15 cellular contexts compared by ENCODE assay signal in the genomic region with DNA sequence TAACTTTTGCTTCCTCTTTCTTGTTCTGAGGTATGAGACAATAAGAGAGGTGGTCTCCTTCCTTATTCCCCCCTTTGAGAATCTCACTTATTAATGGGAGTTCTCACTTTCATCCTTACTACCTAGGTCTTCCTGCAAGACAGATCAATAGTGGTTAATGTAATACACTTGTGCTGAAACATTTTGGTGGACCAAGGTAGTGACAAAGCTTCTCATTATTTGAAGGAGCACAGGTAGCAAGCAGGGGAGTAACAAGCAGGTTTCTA.
"Had no signal": no experiment of that assay in that cellular context is flagged by ENCODE, and none has a peak within 500 bp of the region (broad histone marks: within the 10 kb centered on the region; RNA-seq: fewer than 3 reads in every experiment).

No MANE protein-coding gene starts in this region.

- H3K27me3 Mint-ChIP-seq: activated B cell treated with CpG ODN at 0.5 μM for 24 hours; activated CD4-positive, alpha-beta T cell treated with anti-CD3 and anti-CD28 coated beads, Interleukin-2, amount 10 ng/mL, durations not matched to agents 7 days and 5 days; activated naive CD4-positive, alpha-beta T cell treated with anti-CD3 and anti-CD28 coated beads, Interleukin-2, amount 50 U/mL, for 24 hours; activated T-helper 17 cell treated with anti-CD3 and anti-CD28 coated beads, Interleukin-2, amount 50 U/mL, for 72 hours; naive thymus-derived CD4-positive, alpha-beta T cell had no signal

- H3K4me1 ChIP-seq: esophagus muscularis mucosa, parathyroid adenoma, stomach, vagina had no signal

- H3K4me1 Mint-ChIP-seq: activated CD4-positive, alpha-beta T cell treated with anti-CD3 and anti-CD28 coated beads, Interleukin-2, amount 10 ng/mL, durations not matched to agents 7 days and 5 days; activated T-helper 17 cell treated with anti-CD3 and anti-CD28 coated beads, Interleukin-2, amount 50 U/mL, for 72 hours had no signal

- H3K4me3 Mint-ChIP-seq: activated B cell treated with CpG ODN at 0.5 μM for 24 hours; activated CD4-positive, alpha-beta T cell treated with anti-CD3 and anti-CD28 coated beads, Interleukin-2, amount 10 ng/mL, durations not matched to agents 7 days and 5 days; activated naive CD4-positive, alpha-beta T cell treated with anti-CD3 and anti-CD28 coated beads, Interleukin-2, amount 50 U/mL, for 24 hours; activated T-helper 17 cell treated with anti-CD3 and anti-CD28 coated beads, Interleukin-2, amount 50 U/mL, for 72 hours had no signal

- H3K9me3 Mint-ChIP-seq: activated naive CD4-positive, alpha-beta T cell treated with anti-CD3 and anti-CD28 coated beads, Interleukin-2, amount 50 U/mL, for 24 hours had no signal

- H3K27me3 ChIP-seq: dorsolateral prefrontal cortex, esophagus muscularis mucosa, stomach, vagina had no signal

- DNase-seq: activated B cell treated with CpG ODN at 0.5 μM for 24 hours; activated CD4-positive, alpha-beta T cell treated with anti-CD3 and anti-CD28 coated beads, Interleukin-2, amount 10 ng/mL, durations not matched to agents 7 days and 5 days; activated T-cell treated with anti-CD3 and anti-CD28 coated beads for 4 hours; dorsolateral prefrontal cortex; foreskin fibroblast; glutamatergic neuron; left cardiac atrium; stimulated activated CD4-positive, alpha-beta T cell treated with anti-CD3 and anti-CD28 coated beads, Interleukin-4, amount 100 ng/mL, for 4 hours; stomach had no signal

- H2AFZ ChIP-seq: parathyroid adenoma had no signal

- H3K27ac ChIP-seq: dorsolateral prefrontal cortex, esophagus muscularis mucosa, parathyroid adenoma, stomach, vagina had no signal

- H3K4me3 ChIP-seq: dorsolateral prefrontal cortex, esophagus muscularis mucosa, stomach, vagina had no signal

- H3K27ac Mint-ChIP-seq: activated CD4-positive, alpha-beta T cell treated with anti-CD3 and anti-CD28 coated beads, Interleukin-2, amount 10 ng/mL, durations not matched to agents 7 days and 5 days; activated naive CD4-positive, alpha-beta T cell treated with anti-CD3 and anti-CD28 coated beads, Interleukin-2, amount 50 U/mL, for 24 hours; activated T-helper 17 cell treated with anti-CD3 and anti-CD28 coated beads, Interleukin-2, amount 50 U/mL, for 72 hours had no signal

- H3K9ac ChIP-seq: parathyroid adenoma had no signal
